11 cellular contexts compared by ENCODE assay signal in genomic region chr4:147794787-147795413, GRCh38.
A peak's percentile ranks its signal among the peaks of the same experiment; 100 is the strongest.
DNase-seq lines count a peak whose midpoint lies in the region; ATAC-seq and TF ChIP-seq lines count a peak whose summit lies in the region.
"Had no signal": no experiment of that assay in that cellular context is flagged by ENCODE, and none has a peak within 500 bp of the region (broad histone marks: within the 10 kb centered on the region; RNA-seq: fewer than 3 reads in every experiment).

No MANE protein-coding gene starts in this region.

- CTCF ChIA-PET in GM10248 (lab: Yijun Ruan, JAX): interaction anchor here (1.0 to 2.7 kb wide), 6 partner anchors 9 to 71 kb away, joined by 3 to 20 read pairs (median 4); no protein-coding TSS in a partner anchor
- CTCF ChIA-PET in activated CD4-positive, alpha-beta memory T cell treated with anti-CD3 and anti-CD28 coated beads for 36 hours (lab: Charles Lee): interaction anchor here (1.0 to 3.2 kb wide), 3 partner anchors 13 to 86 kb away, joined by 3 to 10 read pairs (median 5); no protein-coding TSS in a partner anchor

- peak overlapping the region; percentile 50 for H3K27ac Mint-ChIP-seq in activated CD4-positive, alpha-beta memory T cell treated with anti-CD3 and anti-CD28 coated beads for 36 hours
- H3K27ac Mint-ChIP-seq in nephron progenitor cell: no peak overlapping the region

- TF ChIP-seq CTCF in GM10248 (IDR thresholded peaks at IDR 0.05; ENCODE audit: control extremely low read depth, extremely low read depth, low read depth, missing control alignments) (no peak), nephron progenitor cell (IDR thresholded peaks at IDR 0.05) (no peak)

- H3K27me3 Mint-ChIP-seq in activated CD4-positive, alpha-beta memory T cell treated with anti-CD3 and anti-CD28 coated beads for 36 hours: no peaks in the 10 kb centered on the region
- no peaks in the 10 kb centered on the region for H3K27me3 Mint-ChIP-seq in nephron progenitor cell (ENCODE audit: low read depth, poor library complexity)
- H3K27me3 Mint-ChIP-seq: activated naive CD8-positive, alpha-beta T cell had no signal

- H3K4me3 Mint-ChIP-seq in activated CD4-positive, alpha-beta memory T cell treated with anti-CD3 and anti-CD28 coated beads for 36 hours: no peak overlapping the region
- H3K4me3 Mint-ChIP-seq in nephron progenitor cell: no peak overlapping the region
- H3K4me3 Mint-ChIP-seq: activated naive CD8-positive, alpha-beta T cell had no signal

- H3K36me3 Mint-ChIP-seq in activated CD4-positive, alpha-beta memory T cell treated with anti-CD3 and anti-CD28 coated beads for 36 hours: no peaks in the 10 kb centered on the region
- peaks cover 22% of the 10 kb centered on the region for H3K36me3 Mint-ChIP-seq in nephron progenitor cell (ENCODE audit: low read depth)
- H3K36me3 Mint-ChIP-seq: activated naive CD8-positive, alpha-beta T cell had no signal

- intact Hi-C loops in activated CD4-positive, alpha-beta memory T cell treated with anti-CD3 and anti-CD28 coated beads for 36 hours (cut with micrococcal nuclease): loop anchor here (1.0 to 5.0 kb wide), 4 partner anchors 13 to 60 kb away; no protein-coding TSS in a partner anchor

- POLR2A ChIA-PET in GM10248 (lab: Yijun Ruan, JAX): no interaction called here
- POLR2A ChIA-PET in activated CD4-positive, alpha-beta memory T cell treated with anti-CD3 and anti-CD28 coated beads for 36 hours (lab: Charles Lee): interaction anchor here (1.6 kb wide), 1 partner anchor 63 kb away, joined by 7 read pairs; the partner anchor contains the start of gene ARHGAP10

- DNase-seq in GM10248 (ENCODE audit: extremely low spot score): peak; percentile 39
- DNase-seq in activated CD4-positive, alpha-beta memory T cell treated with anti-CD3 and anti-CD28 coated beads for 36 hours: peak; percentile 18
- no peak for DNase-seq in NCI-H2171 (lab: John Stamatoyannopoulos, UW)
- no peak for DNase-seq in nephron progenitor cell
- no peak for DNase-seq in hippocampal formation (lab: John Stamatoyannopoulos, UW)
- DNase-seq in pons (ENCODE audit: low spot score): no peak
- DNase-seq: NCI-H2081 had no signal

- peaks cover 45% of the 10 kb centered on the region for H3K4me1 Mint-ChIP-seq in activated CD4-positive, alpha-beta memory T cell treated with anti-CD3 and anti-CD28 coated beads for 36 hours (ENCODE audit: low read depth)
- peaks cover 53% of the 10 kb centered on the region for H3K4me1 Mint-ChIP-seq in nephron progenitor cell

- peak; percentile 80 for ATAC-seq in GM19397 (IDR thresholded peaks at IDR 0.05; ENCODE audit: unreplicated experiment)
- peak; percentile 81 for ATAC-seq in HG02981 (IDR thresholded peaks at IDR 0.05; ENCODE audit: unreplicated experiment)
- ATAC-seq: HCT116 had no signal

- no peaks in the 10 kb centered on the region for H3K9me3 Mint-ChIP-seq in activated CD4-positive, alpha-beta memory T cell treated with anti-CD3 and anti-CD28 coated beads for 36 hours
- no peaks in the 10 kb centered on the region for H3K9me3 Mint-ChIP-seq in nephron progenitor cell

Comparison
In these comparisons a context has a peak if more than half of its experiments do, and no peak if none do; other contexts are left out.
1. DNase-seq: peak in GM10248 (single experiment) and activated CD4-positive, alpha-beta memory T cell treated with anti-CD3 and anti-CD28 coated beads for 36 hours (single experiment); none in NCI-H2171 (single experiment), nephron progenitor cell (single experiment), hippocampal formation (0 of 2) and pons (single experiment).